In the genomic region with DNA sequence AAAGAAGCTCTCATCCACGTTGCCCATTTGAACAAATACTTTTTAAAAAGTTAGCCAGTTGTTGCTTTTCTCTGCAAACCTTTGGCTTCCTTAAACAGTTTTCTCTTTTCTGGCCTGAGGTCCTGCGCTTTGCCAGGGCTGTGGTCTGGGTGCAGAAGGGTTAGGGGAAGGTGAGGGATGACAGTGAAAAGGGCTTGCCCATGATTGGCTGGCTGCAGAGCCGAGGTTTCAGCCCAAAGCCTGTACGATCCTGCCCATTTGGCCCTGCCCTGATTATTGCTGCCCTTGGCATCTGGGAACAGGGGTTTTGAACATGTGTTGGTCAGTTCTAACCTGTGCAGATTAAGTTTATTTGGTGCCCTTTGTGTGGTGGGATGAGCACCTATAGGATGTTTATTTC, we compare ENCODE assay signal across 8 cellular contexts. TPM values are rescaled to one million over a fixed set of nuclear protein-coding genes. Genes with fewer than 3 reads are reported as not detected.
DNase-seq lines count a peak whose midpoint lies in the region; ATAC-seq and TF ChIP-seq lines count a peak whose summit lies in the region.

No MANE protein-coding gene starts in this region.

- H3K4me3 ChIP-seq in Caco-2 (ENCODE audit: low read depth, low read length) (peak overlapping the region; percentile 96), KMS-11 (IDR thresholded peaks at IDR 0.05; ENCODE audit: insufficient read depth, low read depth, low read length) (no peak overlapping the region), ascending aorta (peak overlapping the region; percentile 65 to 97)
- peak overlapping the region; percentile 87 for H3K4me3 ChIP-seq in naive thymus-derived CD4-positive, alpha-beta T cell (ENCODE audit: low read length)

- 0 out of 2 replicates have a peak, but pooled peaks cover 6% of the 10 kb centered on the region for H4K20me1 ChIP-seq in KMS-11 (ENCODE audit: insufficient read depth)

- H3K27me3 ChIP-seq in Caco-2 (replicated peaks; ENCODE audit: control insufficient read depth, insufficient read depth, low read length) (no peaks in the 10 kb centered on the region), KMS-11 (ENCODE audit: insufficient read depth, low read depth) (no peaks in the 10 kb centered on the region), ascending aorta (no peaks in the 10 kb centered on the region)
- no peaks in the 10 kb centered on the region for H3K27me3 ChIP-seq in naive thymus-derived CD4-positive, alpha-beta T cell (ENCODE audit: control insufficient read depth in 2 of 2, insufficient read depth in 2 of 2, low read length in 2 of 2)

- CTCF ChIA-PET in Caco-2 (lab: Charles Lee): interaction anchor here (1.0 kb wide), 1 partner anchor 13 kb away, joined by 4 read pairs; no protein-coding TSS in a partner anchor
- CTCF ChIA-PET in naive thymus-derived CD4-positive, alpha-beta T cell (lab: Charles Lee): no interaction called here

- peaks cover 5% of the 10 kb centered on the region for H3K4me1 ChIP-seq in Caco-2
- H3K4me1 ChIP-seq in KMS-11 (ENCODE audit: low read depth, poor library complexity, severe bottlenecking): peaks cover 23% of the 10 kb centered on the region
- H3K4me1 ChIP-seq in ascending aorta: peaks cover 4 to 13% of the 10 kb centered on the region in 2 donors
- peaks cover 6 to 9% of the 10 kb centered on the region in 2 donors for H3K4me1 ChIP-seq in naive thymus-derived CD4-positive, alpha-beta T cell (ENCODE audit: control insufficient read depth in 2 of 2, insufficient read depth in 2 of 2, low read length in 2 of 2)

- H3K4me3 Mint-ChIP-seq in Caco-2 (ENCODE audit: unreplicated experiment): peak overlapping the region; percentile 98
- peak overlapping the region; percentile 89 to 95 (median 94) for H3K4me3 Mint-ChIP-seq in naive thymus-derived CD4-positive, alpha-beta T cell

- H2AFZ ChIP-seq in KMS-11 (ENCODE audit: low read depth): no peak overlapping the region

- H3K27ac Mint-ChIP-seq in Caco-2 (ENCODE audit: unreplicated experiment): no peak overlapping the region
- H3K27ac Mint-ChIP-seq in naive thymus-derived CD4-positive, alpha-beta T cell: peak overlapping the region in 4 of 9 donors; percentile 27 to 91 (median 78)

- no peak for ATAC-seq in naive thymus-derived CD4-positive, alpha-beta T cell
- no peak for ATAC-seq in GM21619 (IDR thresholded peaks at IDR 0.05; ENCODE audit: unreplicated experiment)

- intact Hi-C loops in Caco-2 (cut with micrococcal nuclease; ENCODE audit: unreplicated experiment) (no loop called here), ascending aorta (cut with DNase I) (no loop called here)
- intact Hi-C loops in naive thymus-derived CD4-positive, alpha-beta T cell (cut with micrococcal nuclease): loop anchor here in 1 of 2 donors (10.0 kb wide), 1 partner anchor 691 kb away; a partner anchor contains a TSS

- peaks cover 65% of the 10 kb centered on the region for H3K79me2 ChIP-seq in KMS-11 (ENCODE audit: insufficient read depth, low read depth)

- H3K27me3 Mint-ChIP-seq in Caco-2 (ENCODE audit: insufficient read depth, unreplicated experiment): no peaks in the 10 kb centered on the region
- peaks cover 0 to 3% (median 0%) of the 10 kb centered on the region in 5 donors for H3K27me3 Mint-ChIP-seq in naive thymus-derived CD4-positive, alpha-beta T cell

- POLR2A ChIA-PET in Caco-2 (lab: Charles Lee): interaction anchor here (0.9 kb wide), 1 partner anchor 9 kb away, joined by 3 read pairs; no protein-coding TSS in a partner anchor
- POLR2A ChIA-PET in naive thymus-derived CD4-positive, alpha-beta T cell (lab: Charles Lee): no interaction called here

- H3K9me3 ChIP-seq in Caco-2 (no peaks in the 10 kb centered on the region), ascending aorta (no peaks in the 10 kb centered on the region)
- no peaks in the 10 kb centered on the region for H3K9me3 ChIP-seq in naive thymus-derived CD4-positive, alpha-beta T cell (ENCODE audit: control insufficient read depth in 2 of 3, low read length in 3 of 3)

- peak overlapping the region; percentile 73; the same call in 1 of the 2 replicates for H3K9ac ChIP-seq in KMS-11

- BruUV-seq in Caco-2 (replicated peaks; lab: Mats Ljungman, UMichigan): no TSS peak

- DNase-seq in Caco-2 (no peak), ascending aorta (ENCODE audit: low spot score in 2 of 2) (no peak), cerebellum (ENCODE audit: low spot score) (no peak), T-helper 9 cell (no peak)
- no peak for DNase-seq in naive thymus-derived CD4-positive, alpha-beta T cell
- DNase-seq in activated CD8-positive, alpha-beta memory T cell treated with anti-CD3 and anti-CD28 coated beads, Interleukin-2, amount 50 U/mL, for 4 hours: no peak

- H3K4me2 ChIP-seq in KMS-11: peak overlapping the region; percentile 88

- peaks cover 40% of the 10 kb centered on the region for H3K36me3 Mint-ChIP-seq in Caco-2 (ENCODE audit: insufficient read depth, unreplicated experiment)
- H3K36me3 Mint-ChIP-seq in naive thymus-derived CD4-positive, alpha-beta T cell: peaks cover 0 to 12% (median 5%) of the 10 kb centered on the region in 5 donors

- H3K27ac ChIP-seq in KMS-11 (no peak overlapping the region), ascending aorta (no peak overlapping the region)
- H3K27ac ChIP-seq in naive thymus-derived CD4-positive, alpha-beta T cell (ENCODE audit: low read depth, low read length): no peak overlapping the region

- TF ChIP-seq CTCF in Caco-2 (IDR thresholded peaks at IDR 0.05; ENCODE audit: insufficient read depth in 1 of 2, low read depth in 1 of 2, low read length in 1 of 2, severe bottlenecking in 1 of 2, unreplicated experiment in 1 of 2) (no peak), KMS-11 (conservative IDR thresholded peaks at IDR 0.05; ENCODE audit: low read depth, low read length) (no peak), ascending aorta (IDR thresholded peaks at IDR 0.05) (no peak)

- H3K9me3 Mint-ChIP-seq in Caco-2 (ENCODE audit: unreplicated experiment): no peaks in the 10 kb centered on the region
- H3K9me3 Mint-ChIP-seq in naive thymus-derived CD4-positive, alpha-beta T cell: no peaks in the 10 kb centered on the region

- H3K36me3 ChIP-seq in Caco-2 (ENCODE audit: control insufficient read depth, insufficient read depth, low read length): peaks cover 5% of the 10 kb centered on the region
- no peaks in the 10 kb centered on the region for H3K36me3 ChIP-seq in KMS-11 (ENCODE audit: insufficient read depth)
- H3K36me3 ChIP-seq in ascending aorta: peaks cover 7 to 21% of the 10 kb centered on the region in 2 donors
- H3K36me3 ChIP-seq in naive thymus-derived CD4-positive, alpha-beta T cell (ENCODE audit: control insufficient read depth in 2 of 3, insufficient read depth in 3 of 3, low read length in 3 of 3): peaks cover 0 to 29% (median 3%) of the 10 kb centered on the region in 3 experiments

- H3K4me1 Mint-ChIP-seq in Caco-2 (ENCODE audit: low read depth, unreplicated experiment): peaks cover 14% of the 10 kb centered on the region
- H3K4me1 Mint-ChIP-seq in naive thymus-derived CD4-positive, alpha-beta T cell: peaks cover 24 to 40% (median 28%) of the 10 kb centered on the region in 7 donors

RNA-seq across cellular contexts. Expression of a gene that starts 1.5 kb away (rescaled TPM):
- total RNA-seq in Caco-2 (2022): 101 and 110 TPM in 2 replicates
- 55.5 TPM for total RNA-seq in ascending aorta
- 100 to 1,000 TPM in 1 of 5 experiments, 10 to 100 TPM in 4; 18.6 to 124 (median 25.6) TPM for total RNA-seq in naive thymus-derived CD4-positive, alpha-beta T cell
- polyA plus RNA-seq in naive thymus-derived CD4-positive, alpha-beta T cell: 1 to 10 TPM; 2.8 to 4.0 TPM
- total RNA-seq in cerebellum: 24.5 TPM
